ENCODE assay signal across 28 cellular contexts in the genomic region with DNA sequence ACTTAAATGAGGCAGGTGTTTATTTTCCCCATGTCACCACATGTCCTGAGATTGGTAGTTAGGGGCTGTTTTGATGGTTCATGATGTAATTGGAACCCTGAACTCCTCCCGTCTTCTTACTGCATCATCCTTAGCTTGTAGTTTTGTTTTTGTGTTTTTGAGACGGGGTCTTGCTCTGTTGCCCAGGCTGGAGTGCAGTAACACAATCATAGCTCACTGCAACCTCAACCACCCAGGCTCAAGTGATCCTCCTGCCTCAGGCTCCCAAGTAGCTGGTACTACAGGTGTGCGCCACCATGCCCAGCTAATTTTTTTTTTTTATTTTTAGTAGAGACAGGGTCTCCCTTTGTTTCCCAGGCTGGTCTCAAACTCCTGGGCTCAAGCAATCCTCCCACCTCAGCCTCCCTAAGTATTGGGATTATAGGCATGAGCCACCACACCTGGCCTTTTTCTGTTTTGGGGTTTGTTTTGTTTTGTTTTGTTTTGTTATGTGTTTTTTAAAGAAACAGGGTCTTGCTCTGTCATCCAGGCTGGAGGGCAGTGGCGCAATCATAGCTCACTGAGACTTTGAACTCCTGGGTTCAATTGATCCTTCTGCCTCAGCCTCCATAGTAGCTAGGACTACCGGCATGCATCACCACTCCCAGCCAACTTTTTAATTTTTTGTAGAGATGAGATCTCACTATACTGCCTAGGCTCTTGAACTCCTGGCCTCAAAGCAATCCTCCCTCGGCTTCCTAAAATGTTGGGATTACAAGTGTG.
"Had no signal": no experiment of that assay in that cellular context is flagged by ENCODE, and none has a peak within 500 bp of the region (broad histone marks: within the 10 kb centered on the region; RNA-seq: fewer than 3 reads in every experiment).

No MANE protein-coding gene starts in this region.

- H3K27me3 Mint-ChIP-seq: activated CD4-positive, alpha-beta T cell treated with anti-CD3 and anti-CD28 coated beads for 36 hours; activated CD8-positive, alpha-beta memory T cell treated with anti-CD3 and anti-CD28 coated beads, Interleukin-2, amount 10 ng/mL, durations not matched to agents 7 days and 5 days; effector memory CD8-positive, alpha-beta T cell; naive thymus-derived CD8-positive, alpha-beta T cell; T-cell had no signal

- H3K36me3 ChIP-seq: upper lobe of left lung, vagina had no signal

- H3K27ac ChIP-seq: body of pancreas, gastroesophageal sphincter, hepatocyte, parathyroid adenoma, psoas muscle, testis, vagina had no signal

- H3K9ac ChIP-seq: parathyroid adenoma had no signal

- H3K4me1 Mint-ChIP-seq: activated CD4-positive, alpha-beta T cell treated with anti-CD3 and anti-CD28 coated beads for 36 hours had no signal

- H3K4me2 ChIP-seq: hepatocyte had no signal

- H3K4me3 ChIP-seq: body of pancreas, coronary artery, gastroesophageal sphincter, hepatocyte, psoas muscle, testis, upper lobe of left lung, vagina had no signal

- H3K27ac Mint-ChIP-seq: activated CD4-positive, alpha-beta T cell treated with anti-CD3 and anti-CD28 coated beads for 36 hours; activated CD8-positive, alpha-beta memory T cell treated with anti-CD3 and anti-CD28 coated beads, Interleukin-2, amount 10 ng/mL, durations not matched to agents 7 days and 5 days; activated CD8-positive, alpha-beta T cell treated with anti-CD3 and anti-CD28 coated beads, Interleukin-2, amount 10 ng/mL, durations not matched to agents 7 days and 5 days; activated naive CD4-positive, alpha-beta T cell treated with anti-CD3 and anti-CD28 coated beads, Interleukin-2, amount 50 U/mL, for 72 hours; activated T-helper 2 cell treated with anti-CD3 and anti-CD28 coated beads, Interferon-gamma antibody, Interleukin-2, Interleukin-4, amounts not matched to agents 10 μg/mL and 5 μg/mL and 100 μg/mL, durations not matched to agents 14 hours and 24 hours and 36 hours; naive thymus-derived CD8-positive, alpha-beta T cell; T-cell; T-helper 2 cell treated with Interferon-gamma antibody and Interleukin-4, amounts not matched to agents 5 μg/mL and 100 μg/mL, for 36 hours had no signal

- H3K79me2 ChIP-seq: hepatocyte had no signal

- H3K4me3 Mint-ChIP-seq: activated CD4-positive, alpha-beta T cell treated with anti-CD3 and anti-CD28 coated beads for 36 hours; activated CD8-positive, alpha-beta memory T cell treated with anti-CD3 and anti-CD28 coated beads, Interleukin-2, amount 10 ng/mL, durations not matched to agents 7 days and 5 days; activated CD8-positive, alpha-beta T cell treated with anti-CD3 and anti-CD28 coated beads, Interleukin-2, amount 10 ng/mL, durations not matched to agents 7 days and 5 days; effector memory CD8-positive, alpha-beta T cell; naive thymus-derived CD8-positive, alpha-beta T cell; neural crest cell; T-cell; T-helper 2 cell treated with Interferon-gamma antibody and Interleukin-4, amounts not matched to agents 5 μg/mL and 100 μg/mL, for 36 hours had no signal

- H3K4me1 ChIP-seq: body of pancreas, parathyroid adenoma, psoas muscle, vagina had no signal

- H3K9me3 Mint-ChIP-seq: activated naive CD4-positive, alpha-beta T cell treated with anti-CD3 and anti-CD28 coated beads, Interleukin-2, amount 50 U/mL, for 72 hours; activated T-helper 2 cell treated with anti-CD3 and anti-CD28 coated beads, Interferon-gamma antibody, Interleukin-2, Interleukin-4, amounts not matched to agents 10 μg/mL and 5 μg/mL and 100 μg/mL, durations not matched to agents 14 hours and 24 hours and 36 hours; effector memory CD8-positive, alpha-beta T cell; naive thymus-derived CD8-positive, alpha-beta T cell; neural crest cell; T-cell; T-helper 2 cell treated with Interferon-gamma antibody and Interleukin-4, amounts not matched to agents 5 μg/mL and 100 μg/mL, for 36 hours had no signal

- H3K27me3 ChIP-seq: body of pancreas, gastroesophageal sphincter, hepatocyte, testis, upper lobe of left lung, vagina had no signal

- DNase-seq: activated CD4-positive, alpha-beta T cell treated with anti-CD3 and anti-CD28 coated beads for 36 hours; activated CD4-positive, CD25-positive, alpha-beta regulatory T cell; activated CD8-positive, alpha-beta memory T cell treated with anti-CD3 and anti-CD28 coated beads, Interleukin-2, amount 10 ng/mL, durations not matched to agents 7 days and 5 days; activated CD8-positive, alpha-beta T cell treated with anti-CD3 and anti-CD28 coated beads, Interleukin-2, amount 10 ng/mL, durations not matched to agents 7 days and 5 days; activated T-cell treated with anti-CD3 and anti-CD28 coated beads, Interleukin-2, amount 50 U/mL, for 48 hours; body of pancreas; cerebellar nuclear complex; effector memory CD8-positive, alpha-beta T cell; islet precursor cell; left ventricle myocardium superior; mammary epithelial cell; midbrain; naive thymus-derived CD8-positive, alpha-beta T cell; nucleus accumbens; psoas muscle; stimulated activated naive CD4-positive, alpha-beta T cell treated with Interleukin-2 at 50 U/mL for 16 hours; T-cell; testis; upper lobe of left lung had no signal

- H3K9me3 ChIP-seq: body of pancreas, gastroesophageal sphincter, psoas muscle, testis, upper lobe of left lung, vagina had no signal

- ATAC-seq: activated CD4-positive, alpha-beta T cell treated with anti-CD3 and anti-CD28 coated beads for 36 hours; activated CD8-positive, alpha-beta memory T cell treated with anti-CD3 and anti-CD28 coated beads, Interleukin-2, amount 10 ng/mL, durations not matched to agents 7 days and 5 days; activated CD8-positive, alpha-beta T cell treated with anti-CD3 and anti-CD28 coated beads, Interleukin-2, amount 10 ng/mL, durations not matched to agents 7 days and 5 days; body of pancreas; effector memory CD8-positive, alpha-beta T cell; gastroesophageal sphincter; left ventricle myocardium superior; naive thymus-derived CD8-positive, alpha-beta T cell; psoas muscle; T-cell had no signal

- H2AFZ ChIP-seq: hepatocyte, parathyroid adenoma had no signal
